ENCODE assay signal across 16 cellular contexts in genomic region chr1:75727571-75727970, GRCh38. TPM values are rescaled to one million over a fixed set of nuclear protein-coding genes. Genes with fewer than 3 reads are reported as not detected.
DNase-seq lines count a peak whose midpoint lies in the region; ATAC-seq and TF ChIP-seq lines count a peak whose summit lies in the region.
"Had no signal": no experiment of that assay in that cellular context is flagged by ENCODE, and none has a peak within 500 bp of the region (broad histone marks: within the 10 kb centered on the region; RNA-seq: fewer than 3 reads in every experiment).

No MANE protein-coding gene starts in this region.

- no peaks in the 10 kb centered on the region for H3K27me3 ChIP-seq in ovary
- H3K27me3 ChIP-seq: sigmoid colon had no signal

- no peaks in the 10 kb centered on the region for H3K36me3 ChIP-seq in ovary

- H3K4me3 Mint-ChIP-seq in glutamatergic neuron (ENCODE audit: unreplicated experiment) = peak overlapping the region; percentile 55
- H3K4me3 Mint-ChIP-seq: activated CD4-positive, alpha-beta T cell treated with anti-CD3 and anti-CD28 coated beads, Interleukin-2, amount 10 ng/mL, durations not matched to agents 7 days and 5 days; mesothelial cell of epicardium had no signal

- peaks cover 4% of the 10 kb centered on the region for H3K9me3 Mint-ChIP-seq in glutamatergic neuron (ENCODE audit: unreplicated experiment)
- H3K9me3 Mint-ChIP-seq: activated CD4-positive, alpha-beta T cell treated with anti-CD3 and anti-CD28 coated beads, Interleukin-2, amount 10 ng/mL, durations not matched to agents 7 days and 5 days; activated naive CD8-positive, alpha-beta T cell treated with anti-CD3 and anti-CD28 coated beads, Interleukin-2, amount 10 ng/mL, durations not matched to agents 7 days and 5 days; mesothelial cell of epicardium had no signal

- no peak for TF ChIP-seq CTCF in glutamatergic neuron (IDR thresholded peaks at IDR 0.05; ENCODE audit: partially characterized antibody, unreplicated experiment)
- TF ChIP-seq CTCF in ovary (IDR thresholded peaks at IDR 0.05) = no peak

- peak overlapping the region; percentile 1 for H3K27ac Mint-ChIP-seq in glutamatergic neuron (ENCODE audit: unreplicated experiment)
- H3K27ac Mint-ChIP-seq: activated CD4-positive, alpha-beta T cell treated with anti-CD3 and anti-CD28 coated beads, Interleukin-2, amount 10 ng/mL, durations not matched to agents 7 days and 5 days; activated naive CD8-positive, alpha-beta T cell treated with anti-CD3 and anti-CD28 coated beads, Interleukin-2, amount 10 ng/mL, durations not matched to agents 7 days and 5 days; mesothelial cell of epicardium had no signal

- H3K27ac ChIP-seq in substantia nigra (ENCODE audit: low read depth, low read length, poor library complexity, severe bottlenecking) = no peak overlapping the region
- H3K27ac ChIP-seq in ovary = no peak overlapping the region
- H3K27ac ChIP-seq: sigmoid colon had no signal

- H3K4me1 ChIP-seq in ovary (ENCODE audit: insufficient read depth) = peaks cover 6% of the 10 kb centered on the region

- H3K4me3 ChIP-seq in ovary = no peak overlapping the region
- H3K4me3 ChIP-seq: sigmoid colon had no signal

- no peak for TF ChIP-seq POLR2A in ovary (IDR thresholded peaks at IDR 0.05)

- ATAC-seq in GM19328 (IDR thresholded peaks at IDR 0.05; ENCODE audit: unreplicated experiment) = peak; percentile 22
- ATAC-seq: SK-N-SH treated with all-trans-retinoic acid at 6 μM for 48 hours had no signal

- H3K9me3 ChIP-seq in ovary = no peaks in the 10 kb centered on the region
- H3K9me3 ChIP-seq: sigmoid colon had no signal

- TF ChIP-seq EP300 in ovary (IDR thresholded peaks at IDR 0.05) = no peak

- intact Hi-C loops in ovary (cut with DNase I) = loop anchor here in 1 of 4 donors (10.0 kb wide), 1 partner anchor 57 kb away; the partner anchor contains the start of gene RABGGTB

- H3K36me3 Mint-ChIP-seq in glutamatergic neuron (ENCODE audit: unreplicated experiment) = no peaks in the 10 kb centered on the region

- H3K27me3 Mint-ChIP-seq in glutamatergic neuron (ENCODE audit: unreplicated experiment) = peaks cover 11% of the 10 kb centered on the region
- H3K27me3 Mint-ChIP-seq: activated CD4-positive, alpha-beta T cell treated with anti-CD3 and anti-CD28 coated beads, Interleukin-2, amount 10 ng/mL, durations not matched to agents 7 days and 5 days; activated naive CD8-positive, alpha-beta T cell treated with anti-CD3 and anti-CD28 coated beads, Interleukin-2, amount 10 ng/mL, durations not matched to agents 7 days and 5 days had no signal

- WGBS in ovary, 3 donors = 71 to 80% (median 78%) methylated on average over 3 of the region's 3 CpGs

- DNase-seq in GM03348 (ENCODE audit: low spot score) (peak; percentile 6), NCI-H1694 (lab: John Stamatoyannopoulos, UW) (peak; percentile 20), glutamatergic neuron (no peak), T1000 (lab: John Stamatoyannopoulos, UW) (no peak), substantia nigra (lab: John Stamatoyannopoulos, UW) (no peak), ovary (no peak), Ammon's horn (ENCODE audit: low spot score) (no peak)
- DNase-seq: activated CD4-positive, alpha-beta T cell treated with anti-CD3 and anti-CD28 coated beads, Interleukin-2, amount 10 ng/mL, durations not matched to agents 7 days and 5 days; activated naive CD8-positive, alpha-beta T cell treated with anti-CD3 and anti-CD28 coated beads, Interleukin-2, amount 10 ng/mL, durations not matched to agents 7 days and 5 days; Calu3; MV-4-11; NCI-H82; sigmoid colon had no signal

- H3K4me1 Mint-ChIP-seq in glutamatergic neuron (ENCODE audit: low read depth, unreplicated experiment) = peaks cover 14% of the 10 kb centered on the region

RNA-seq across cellular contexts. Expression of gene ACADM, which starts 3.1 kb away (rescaled TPM):
- 70.3 TPM for total RNA-seq in glutamatergic neuron (ENCODE audit: unreplicated experiment)
- total RNA-seq in ovary = 10 to 100 TPM; 38.9 to 59.3 (median 54.9) TPM
- polyA plus RNA-seq in ovary = 10 to 100 TPM; 40.7 to 61.7 TPM

RNA-seq across cellular contexts. Expression of gene RABGGTB, which starts 58.5 kb away (rescaled TPM):
- total RNA-seq in glutamatergic neuron (ENCODE audit: unreplicated experiment) = 70.8 TPM
- total RNA-seq in ovary = 10 to 100 TPM; 44.0 to 77.8 (median 57.3) TPM
- polyA plus RNA-seq in ovary = 10 to 100 TPM; 41.6 to 45.4 TPM

Comparison
In these comparisons a context has a peak if more than half of its experiments do, and no peak if none do; other contexts are left out.
1. DNase-seq: peak in GM03348 (single experiment) and NCI-H1694 (single experiment); none in glutamatergic neuron (single experiment), T1000 (single experiment), substantia nigra (0 of 49), ovary (0 of 5) and Ammon's horn (single experiment).